ENCODE assay signal across 17 cellular contexts in genomic region chr11:47245586-47246357, GRCh38. TPM values are rescaled to one million over a fixed set of nuclear protein-coding genes. Genes with fewer than 3 reads are reported as not detected.
DNase-seq lines count a peak whose midpoint lies in the region; ATAC-seq, FAIRE-seq and TF ChIP-seq lines count a peak whose summit lies in the region.
"Had no signal": no experiment of that assay in that cellular context is flagged by ENCODE, and none has a peak within 500 bp of the region (broad histone marks: within the 10 kb centered on the region; RNA-seq: fewer than 3 reads in every experiment).

No MANE protein-coding gene starts in this region.

- peak overlapping the region; percentile 60 to 81 for H3K27ac Mint-ChIP-seq in activated naive CD4-positive, alpha-beta T cell treated with anti-CD3 and anti-CD28 coated beads, Interleukin-2, amount 50 U/mL, for 72 hours
- no peak overlapping the region for H3K27ac Mint-ChIP-seq in activated naive CD4-positive, alpha-beta T cell treated with anti-CD3 and anti-CD28 coated beads, Interleukin-2, amount 10 ng/mL, durations not matched to agents 7 days and 5 days
- peak overlapping the region; percentile 62 for H3K27ac Mint-ChIP-seq in astrocyte (ENCODE audit: unreplicated experiment)
- no peak overlapping the region for H3K27ac Mint-ChIP-seq in natural killer cell
- H3K27ac Mint-ChIP-seq in Calu3 (ENCODE audit: unreplicated experiment) = no peak overlapping the region

- H3K4me2 ChIP-seq in astrocyte (ENCODE audit: low read length) = no peak overlapping the region

- 87 to 92% methylated on average over 13 of the region's 13 CpGs for WGBS in upper lobe of left lung, 2 donors
- 81 to 85% methylated on average over 4 to 13 of the region's 13 CpGs for WGBS in transverse colon (ENCODE audit: low coverage in 1 of 2), 2 donors

- H3K4me1 ChIP-seq in astrocyte (ENCODE audit: insufficient read depth, low read length) (peaks cover 12% of the 10 kb centered on the region), lower lobe of right lung (peaks cover 54% of the 10 kb centered on the region), upper lobe of left lung (peaks cover 22 to 56% (median 44%) of the 10 kb centered on the region in 4 donors), transverse colon (peaks cover 12 to 25% (median 17%) of the 10 kb centered on the region in 4 donors)

- TF ChIP-seq CTCF in astrocyte (IDR thresholded peaks at IDR 0.05; ENCODE audit: insufficient read depth, low read depth, low read length) = no peak
- TF ChIP-seq CTCF in lower lobe of right lung (IDR thresholded peaks at IDR 0.05) = no peak
- TF ChIP-seq CTCF in upper lobe of left lung (IDR thresholded peaks at IDR 0.05) = no peak
- no peak for TF ChIP-seq CTCF in transverse colon (IDR thresholded peaks at IDR 0.05)
- TF ChIP-seq CTCF in natural killer cell (IDR thresholded peaks at IDR 0.05) = no peak
- no peak for TF ChIP-seq CTCF in Calu3 (IDR thresholded peaks at IDR 0.05; ENCODE audit: unreplicated experiment)

- H3K9me3 Mint-ChIP-seq in activated naive CD4-positive, alpha-beta T cell treated with anti-CD3 and anti-CD28 coated beads, Interleukin-2, amount 50 U/mL, for 72 hours = no peaks in the 10 kb centered on the region
- H3K9me3 Mint-ChIP-seq in activated naive CD4-positive, alpha-beta T cell treated with anti-CD3 and anti-CD28 coated beads, Interleukin-2, amount 10 ng/mL, durations not matched to agents 7 days and 5 days = no peaks in the 10 kb centered on the region
- H3K9me3 Mint-ChIP-seq in astrocyte (ENCODE audit: unreplicated experiment) (peaks cover 3% of the 10 kb centered on the region), natural killer cell (no peaks in the 10 kb centered on the region), Calu3 (ENCODE audit: low read depth, unreplicated experiment) (no peaks in the 10 kb centered on the region)

- H3K4me3 ChIP-seq in astrocyte (ENCODE audit: insufficient read depth, low read depth, low read length) = no peak overlapping the region
- no peak overlapping the region for H3K4me3 ChIP-seq in lower lobe of right lung
- H3K4me3 ChIP-seq in upper lobe of left lung = no peak overlapping the region
- H3K4me3 ChIP-seq in transverse colon = no peak overlapping the region

- CTCF ChIA-PET in activated naive CD4-positive, alpha-beta T cell treated with anti-CD3 and anti-CD28 coated beads, Interleukin-2, amount 10 ng/mL, durations not matched to agents 7 days and 5 days (lab: Charles Lee) = interaction anchor here (3.8 to 6.0 kb wide), 2 partner anchors 10 to 13 kb away, joined by 15 to 39 read pairs; partner anchors contain the start of gene NR1H3
- CTCF ChIA-PET in Calu3 (lab: Charles Lee) = no interaction called here

- no peaks in the 10 kb centered on the region for H3K27me3 ChIP-seq in astrocyte (ENCODE audit: insufficient read depth, low read length)
- no peaks in the 10 kb centered on the region for H3K27me3 ChIP-seq in lower lobe of right lung (ENCODE audit: low read depth)
- no peaks in the 10 kb centered on the region for H3K27me3 ChIP-seq in upper lobe of left lung
- no peaks in the 10 kb centered on the region for H3K27me3 ChIP-seq in transverse colon

- TF ChIP-seq POLR2A in upper lobe of left lung (IDR thresholded peaks at IDR 0.05) (no peak), transverse colon (IDR thresholded peaks at IDR 0.05) (no peak)

- no peaks in the 10 kb centered on the region for H3K27me3 Mint-ChIP-seq in activated naive CD4-positive, alpha-beta T cell treated with anti-CD3 and anti-CD28 coated beads, Interleukin-2, amount 10 ng/mL, durations not matched to agents 7 days and 5 days
- no peaks in the 10 kb centered on the region for H3K27me3 Mint-ChIP-seq in astrocyte (ENCODE audit: low read depth, unreplicated experiment)
- no peaks in the 10 kb centered on the region for H3K27me3 Mint-ChIP-seq in natural killer cell (ENCODE audit: low read depth in 2 of 2)
- H3K27me3 Mint-ChIP-seq in Calu3 (ENCODE audit: unreplicated experiment) = no peaks in the 10 kb centered on the region

- peaks cover 4% of the 10 kb centered on the region for H4K20me1 ChIP-seq in astrocyte (ENCODE audit: insufficient read depth, low read length)

- H3K36me3 Mint-ChIP-seq in activated naive CD4-positive, alpha-beta T cell treated with anti-CD3 and anti-CD28 coated beads, Interleukin-2, amount 50 U/mL, for 72 hours = peaks cover 6 to 20% of the 10 kb centered on the region in 2 donors
- H3K36me3 Mint-ChIP-seq in activated naive CD4-positive, alpha-beta T cell treated with anti-CD3 and anti-CD28 coated beads, Interleukin-2, amount 10 ng/mL, durations not matched to agents 7 days and 5 days = peaks cover 52% of the 10 kb centered on the region
- peaks cover 24% of the 10 kb centered on the region for H3K36me3 Mint-ChIP-seq in astrocyte (ENCODE audit: low read depth, unreplicated experiment)
- H3K36me3 Mint-ChIP-seq in natural killer cell = peaks cover 8% of the 10 kb centered on the region
- H3K36me3 Mint-ChIP-seq in Calu3 (ENCODE audit: insufficient read depth, unreplicated experiment) = peaks cover 28% of the 10 kb centered on the region

- intact Hi-C loops in lower lobe of right lung (cut with DNase I) = no loop called here
- intact Hi-C loops in transverse colon (cut with DNase I; ENCODE audit: low total_unique reads) = no loop called here
- intact Hi-C loops in natural killer cell (cut with micrococcal nuclease) = no loop called here
- intact Hi-C loops in Calu3 (cut with micrococcal nuclease; ENCODE audit: unreplicated experiment) = no loop called here

- peaks cover 32% of the 10 kb centered on the region for H3K4me1 Mint-ChIP-seq in activated naive CD4-positive, alpha-beta T cell treated with anti-CD3 and anti-CD28 coated beads, Interleukin-2, amount 10 ng/mL, durations not matched to agents 7 days and 5 days
- H3K4me1 Mint-ChIP-seq in astrocyte (ENCODE audit: low read depth, unreplicated experiment) (peaks cover 23% of the 10 kb centered on the region), natural killer cell (peaks cover 26 to 30% of the 10 kb centered on the region in 2 donors), Calu3 (ENCODE audit: low read depth, unreplicated experiment) (no peaks in the 10 kb centered on the region)

- no TSS peak for BruUV-seq in Calu3 (replicated peaks; lab: Mats Ljungman, UMichigan)

- no peak overlapping the region for H3K4me3 Mint-ChIP-seq in activated naive CD4-positive, alpha-beta T cell treated with anti-CD3 and anti-CD28 coated beads, Interleukin-2, amount 10 ng/mL, durations not matched to agents 7 days and 5 days
- H3K4me3 Mint-ChIP-seq in astrocyte (ENCODE audit: unreplicated experiment) (peak overlapping the region; percentile 60), natural killer cell (no peak overlapping the region), Calu3 (ENCODE audit: low read depth, unreplicated experiment) (no peak overlapping the region)

- in situ Hi-C loops in transverse colon (cut with MboI; ENCODE audit: low pct_ligation_motif_present in 1 of 4, low pct_unique_long_range_greater_than_20kb in 1 of 4, low sequenced_read_pairs in 3 of 4) = no loop called here

- peaks cover 11% of the 10 kb centered on the region for H3K36me3 ChIP-seq in astrocyte (ENCODE audit: insufficient read depth, low read length)
- peaks cover 54% of the 10 kb centered on the region for H3K36me3 ChIP-seq in lower lobe of right lung
- peaks cover 11 to 53% (median 42%) of the 10 kb centered on the region in 4 donors for H3K36me3 ChIP-seq in upper lobe of left lung
- H3K36me3 ChIP-seq in transverse colon = peaks cover 0 to 37% (median 16%) of the 10 kb centered on the region in 4 donors

- ATAC-seq in activated naive CD4-positive, alpha-beta T cell treated with anti-CD3 and anti-CD28 coated beads, Interleukin-2, amount 50 U/mL, for 72 hours = no peak
- no peak for ATAC-seq in lower lobe of right lung
- ATAC-seq in upper lobe of left lung (ENCODE audit: low FRiP score in 2 of 2) = no peak
- ATAC-seq in natural killer cell = no peak

- no peak for DNase-seq in activated naive CD4-positive, alpha-beta T cell treated with anti-CD3 and anti-CD28 coated beads, Interleukin-2, amount 50 U/mL, for 72 hours (ENCODE audit: low spot score in 2 of 2)
- no peak for DNase-seq in activated naive CD4-positive, alpha-beta T cell treated with anti-CD3 and anti-CD28 coated beads, Interleukin-2, amount 10 ng/mL, durations not matched to agents 7 days and 5 days
- DNase-seq in astrocyte (ENCODE audit: low read depth) = no peak
- no peak for DNase-seq in lower lobe of right lung
- DNase-seq in upper lobe of left lung = no peak
- no peak for DNase-seq in transverse colon
- no peak for DNase-seq in natural killer cell
- no peak for DNase-seq in Calu3
- DNase-seq: Caco-2, HCEC 1CT, NCI-H1436, NCI-H2029, NCI-H2171, NCI-H446, NCI-H69, OCI-M1, SIG-M5 had no signal

- H3K27ac ChIP-seq in astrocyte (ENCODE audit: low read depth, low read length) (no peak overlapping the region), lower lobe of right lung (peak overlapping the region; percentile 42), upper lobe of left lung (peak overlapping the region in 3 of 4 donors; percentile 16 to 73 (median 50)), transverse colon (peak overlapping the region in 1 of 4 donors; percentile 32)

- peaks cover 28% of the 10 kb centered on the region for H3K79me2 ChIP-seq in astrocyte (ENCODE audit: insufficient read depth, low read length)

- no peak for FAIRE-seq in astrocyte (lab: Jason Lieb, UNC)

- no peak for TF ChIP-seq EP300 in upper lobe of left lung (IDR thresholded peaks at IDR 0.05)
- no peak for TF ChIP-seq EP300 in transverse colon (IDR thresholded peaks at IDR 0.05; ENCODE audit: low read depth)

- H3K9me3 ChIP-seq in astrocyte (ENCODE audit: insufficient read depth, low read depth, low read length) = no peaks in the 10 kb centered on the region
- no peaks in the 10 kb centered on the region for H3K9me3 ChIP-seq in lower lobe of right lung
- H3K9me3 ChIP-seq in upper lobe of left lung = no peaks in the 10 kb centered on the region
- no peaks in the 10 kb centered on the region for H3K9me3 ChIP-seq in transverse colon
- H3K9me3 ChIP-seq: Caco-2 had no signal

- H3K9ac ChIP-seq in astrocyte (ENCODE audit: low read length) = no peak overlapping the region

- H2AFZ ChIP-seq in astrocyte (ENCODE audit: low read depth, low read length) = no peak overlapping the region

RNA-seq across cellular contexts. Expression of gene ACP2, which starts 2.8 kb away (rescaled TPM):
- 10 to 100 TPM in 1 of 2 donors, 1 to 10 TPM in 1; 8.0 to 12.7 TPM for total RNA-seq in activated naive CD4-positive, alpha-beta T cell treated with anti-CD3 and anti-CD28 coated beads, Interleukin-2, amount 50 U/mL, for 72 hours
- total RNA-seq in astrocyte = 40.8 and 42.2 TPM in 2 replicates
- total RNA-seq in lower lobe of right lung = 33.0 TPM
- total RNA-seq in upper lobe of left lung = 10 to 100 TPM; 37.0 to 78.6 (median 46.5) TPM
- total RNA-seq in transverse colon = 100 to 1,000 TPM in 1 of 4 donors, 10 to 100 TPM in 3; 66.3 to 120 (median 88.9) TPM
- total RNA-seq in natural killer cell = 10 to 100 TPM; 15.5 to 21.9 (median 16.8) TPM
- total RNA-seq in Calu3 (2022) = 23.5 and 30.6 TPM in 2 replicates

RNA-seq across cellular contexts. Expression of gene NR1H3, which starts 12.0 kb away (rescaled TPM):
- 10 to 100 TPM in 1 of 2 donors, 1 to 10 TPM in 1; 6.9 to 11.1 TPM for total RNA-seq in activated naive CD4-positive, alpha-beta T cell treated with anti-CD3 and anti-CD28 coated beads, Interleukin-2, amount 50 U/mL, for 72 hours
- total RNA-seq in astrocyte (9.8 and 11.2 TPM in 2 replicates), lower lobe of right lung (49.2 TPM), upper lobe of left lung (100 to 1,000 TPM in 2 of 6 donors, 10 to 100 TPM in 4; 37.3 to 367 (median 49.2) TPM), transverse colon (100 to 1,000 TPM in 3 of 4 donors, 10 to 100 TPM in 1; 28.7 to 124 (median 113) TPM), natural killer cell (10 to 100 TPM; 11.3 to 26.0 (median 13.5) TPM), Calu3 (2022) (11.4 and 14.2 TPM in 2 replicates)

RNA-seq across cellular contexts. Expression of gene MADD, which starts 24.2 kb away (rescaled TPM):
- total RNA-seq in activated naive CD4-positive, alpha-beta T cell treated with anti-CD3 and anti-CD28 coated beads, Interleukin-2, amount 50 U/mL, for 72 hours = 100 to 1,000 TPM in 1 of 2 donors, 10 to 100 TPM in 1; 68.9 to 140 TPM
- total RNA-seq in astrocyte = 22.9 and 24.1 TPM in 2 replicates
- total RNA-seq in lower lobe of right lung = 53.7 TPM
- 100 to 1,000 TPM in 1 of 6 donors, 10 to 100 TPM in 5; 39.6 to 129 (median 47.9) TPM for total RNA-seq in upper lobe of left lung
- total RNA-seq in transverse colon = 100 to 1,000 TPM in 1 of 4 donors, 10 to 100 TPM in 3; 64.3 to 285 (median 71.8) TPM
- total RNA-seq in natural killer cell = 100 to 1,000 TPM; 333 to 383 (median 335) TPM
- total RNA-seq in Calu3 (2022) = 42.9 and 45.7 TPM in 2 replicates

RNA-seq across cellular contexts. Expression of gene DDB2, which starts 31.0 kb away (rescaled TPM):
- 100 to 1,000 TPM; 194 to 486 TPM for total RNA-seq in activated naive CD4-positive, alpha-beta T cell treated with anti-CD3 and anti-CD28 coated beads, Interleukin-2, amount 50 U/mL, for 72 hours
- total RNA-seq in astrocyte (40.0 and 47.0 TPM in 2 replicates), lower lobe of right lung (37.5 TPM), upper lobe of left lung (100 to 1,000 TPM in 1 of 6 donors, 10 to 100 TPM in 5; 18.2 to 107 (median 47.1) TPM), transverse colon (10 to 100 TPM in 3 of 4 donors, 1 to 10 TPM in 1; 8.6 to 45.4 (median 28.6) TPM), natural killer cell (10 to 100 TPM; 66.0 to 75.4 (median 67.8) TPM), Calu3 (2022) (18.7 and 27.8 TPM in 2 replicates)

RNA-seq across cellular contexts. Expression of gene PACSIN3, which starts 59.5 kb away (rescaled TPM):
- total RNA-seq in activated naive CD4-positive, alpha-beta T cell treated with anti-CD3 and anti-CD28 coated beads, Interleukin-2, amount 50 U/mL, for 72 hours = 10 to 100 TPM; 10.5 to 17.1 TPM
- total RNA-seq in astrocyte (34.3 and 35.6 TPM in 2 replicates), lower lobe of right lung (28.6 TPM), upper lobe of left lung (10 to 100 TPM; 26.8 to 97.4 (median 52.8) TPM), transverse colon (10 to 100 TPM in 2 of 4 donors, 1 to 10 TPM in 2; 1.2 to 13.9 (median 9.8) TPM), natural killer cell (1 to 10 TPM in 1 of 3 donors, not detected in 2; 1.3 TPM), Calu3 (2022) (22.1 and 26.5 TPM in 2 replicates)

Comparison
In these comparisons a context has a peak if more than half of its experiments do, and no peak if none do; other contexts are left out.
1. H3K27ac Mint-ChIP-seq: peak in activated naive CD4-positive, alpha-beta T cell treated with anti-CD3 and anti-CD28 coated beads, Interleukin-2, amount 50 U/mL, for 72 hours (2 of 2) and astrocyte (single experiment); none in activated naive CD4-positive, alpha-beta T cell treated with anti-CD3 and anti-CD28 coated beads, Interleukin-2, amount 10 ng/mL, durations not matched to agents 7 days and 5 days (single experiment), natural killer cell (0 of 2) and Calu3 (single experiment).